Comparison of ENCODE assay signal across 8 cellular contexts in the genomic region with DNA sequence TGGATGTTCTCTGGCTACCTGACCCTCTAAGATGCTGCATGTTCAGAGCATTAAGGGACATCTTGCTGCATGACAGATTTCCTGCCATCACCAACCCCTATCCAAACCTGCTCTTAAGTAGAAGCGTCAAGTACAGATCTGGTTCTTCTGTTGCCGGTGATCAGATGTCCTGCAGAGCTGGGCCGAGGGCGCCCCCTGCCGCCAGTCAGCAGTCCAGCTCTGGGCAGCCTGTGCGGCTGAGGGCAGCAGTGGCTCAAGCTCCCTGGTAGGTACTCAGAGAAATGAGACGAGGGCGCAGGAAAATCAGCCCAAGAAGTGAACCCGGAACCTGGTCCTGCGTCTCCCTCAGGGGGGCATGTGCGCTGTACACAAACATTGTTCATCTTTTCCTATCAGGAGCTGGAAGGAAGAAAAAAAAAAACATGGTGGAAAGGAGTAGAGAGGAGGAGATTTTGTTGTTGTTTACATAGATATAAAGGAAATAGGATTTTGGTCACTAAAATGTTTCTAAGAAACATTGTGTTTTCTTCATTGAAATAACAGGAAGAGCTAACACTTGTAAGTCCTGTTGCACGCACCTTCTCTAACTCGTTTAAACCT.
DNase-seq lines count a peak whose midpoint lies in the region; ATAC-seq lines count a peak whose summit lies in the region.

No MANE protein-coding gene starts in this region.

- no peaks in the 10 kb centered on the region for H3K36me3 Mint-ChIP-seq in activated T-helper 17 cell treated with anti-CD3 and anti-CD28 coated beads, Interleukin-2, amount 50 U/mL, for 72 hours (ENCODE audit: low read depth)

- H3K9me3 Mint-ChIP-seq in activated T-helper 17 cell treated with anti-CD3 and anti-CD28 coated beads, Interleukin-2, amount 50 U/mL, for 72 hours, result no peaks in the 10 kb centered on the region

- no peaks in the 10 kb centered on the region for H3K4me1 Mint-ChIP-seq in activated T-helper 17 cell treated with anti-CD3 and anti-CD28 coated beads, Interleukin-2, amount 50 U/mL, for 72 hours

- no peak overlapping the region for H3K4me3 Mint-ChIP-seq in activated T-helper 17 cell treated with anti-CD3 and anti-CD28 coated beads, Interleukin-2, amount 50 U/mL, for 72 hours

- peaks cover 54% of the 10 kb centered on the region for H3K27me3 Mint-ChIP-seq in activated T-helper 17 cell treated with anti-CD3 and anti-CD28 coated beads, Interleukin-2, amount 50 U/mL, for 72 hours

- peak; percentile 81 for DNase-seq in COLO668 (lab: John Stamatoyannopoulos, UW; ENCODE audit: unreplicated experiment)
- peak; percentile 66 for DNase-seq in NCI-H510A treated with DMSO at 0.1 percent for 48 hours (lab: John Stamatoyannopoulos, UW)
- peak; percentile 12 for DNase-seq in hepatic stellate cell (ENCODE audit: low spot score)
- peak; percentile 18 to 27 (median 21) for DNase-seq in stimulated activated CD4-positive, alpha-beta T cell treated with anti-CD3 and anti-CD28 coated beads, Interleukin-12 subunit alpha, Interleukin-12 subunit beta, amount 100 ng/mL, for 48 hours (ENCODE audit: low read depth in 2 of 3, low spot score in 1 of 3)
- DNase-seq in amniotic stem cell (lab: John Stamatoyannopoulos, UW), result no peak

- H3K27ac Mint-ChIP-seq in activated T-helper 17 cell treated with anti-CD3 and anti-CD28 coated beads, Interleukin-2, amount 50 U/mL, for 72 hours, result no peak overlapping the region

- peak; percentile 95 for ATAC-seq in GM18867 (IDR thresholded peaks at IDR 0.05; ENCODE audit: unreplicated experiment)
- ATAC-seq in HG03097 (IDR thresholded peaks at IDR 0.05; ENCODE audit: low FRiP score, unreplicated experiment), result peak; percentile 83
- ATAC-seq in activated T-helper 17 cell treated with anti-CD3 and anti-CD28 coated beads, Interleukin-2, amount 50 U/mL, for 72 hours (replicated peaks), result peak; percentile 68
